In genomic region chr1:154166207-154166606, GRCh38 we compare ENCODE assay signal across 34 cellular contexts. TPM values are rescaled to one million over a fixed set of nuclear protein-coding genes. Genes with fewer than 3 reads are reported as not detected.
"Had no signal": no experiment of that assay in that cellular context is flagged by ENCODE, and none has a peak within 500 bp of the region (broad histone marks: within the 10 kb centered on the region; RNA-seq: fewer than 3 reads in every experiment).

No MANE protein-coding gene starts in this region.

- H3K9me3 Mint-ChIP-seq: activated B cell treated with CpG ODN at 0.5 μM for 24 hours; activated naive CD8-positive, alpha-beta T cell treated with anti-CD3 and anti-CD28 coated beads for 36 hours; activated T-helper 1 cell treated with anti-CD3 and anti-CD28 coated beads, Interleukin-12 subunit alpha, Interleukin-12 subunit beta, Interleukin-2, Interleukin-4 antibody, amounts not matched to agents 30 ng/mL and 10 ng/mL and 1 ng/mL, durations not matched to agents 14 hours and 24 hours and 36 hours; activated T-helper 2 cell treated with anti-CD3 and anti-CD28 coated beads, Interferon-gamma antibody, Interleukin-2, Interleukin-4, amounts not matched to agents 10 μg/mL and 5 μg/mL and 100 μg/mL, durations not matched to agents 14 hours and 24 hours and 36 hours; brain; T-cell; T-helper 1 cell treated with Interleukin-12 subunit alpha and Interleukin-12 subunit beta and Interleukin-4 antibody, amounts not matched to agents 30 μg/mL and 1 μg/mL, for 36 hours; T-helper 2 cell treated with Interferon-gamma antibody and Interleukin-4, amounts not matched to agents 5 μg/mL and 100 μg/mL, for 36 hours had no signal

- DNase-seq: activated B cell treated with CpG ODN at 0.5 μM for 24 hours; activated CD4-positive, alpha-beta T cell treated with anti-CD3 and anti-CD28 coated beads for 48 hours; activated CD4-positive, alpha-beta T cell treated with anti-CD3 and anti-CD28 coated beads, Interleukin-2, amount 50 U/mL, for 1 hour; activated CD4-positive, alpha-beta T cell treated with anti-CD3 and anti-CD28 coated beads, Interleukin-2, amount 50 U/mL, for 48 hours; activated CD8-positive, alpha-beta memory T cell treated with anti-CD3 and anti-CD28 coated beads, Interleukin-2, amount 50 U/mL, for 48 hours; activated gamma-delta T cell treated with Interleukin-2 at 50 U/mL for 16 hours; activated naive CD4-positive, alpha-beta T cell treated with anti-CD3 and anti-CD28 coated beads, Interleukin-2, amount 50 U/mL, for 16 hours; activated naive CD4-positive, alpha-beta T cell treated with Interleukin-2 at 50 U/mL for 16 hours; activated naive CD8-positive, alpha-beta T cell treated with anti-CD3 and anti-CD28 coated beads for 36 hours; central memory CD4-positive, alpha-beta T cell; cerebellar nuclear complex; colonic mucosa; effector CD8-positive, alpha-beta T cell; esophagus squamous epithelium; foreskin melanocyte; heart left ventricle; SW 1271; T-cell; T1000; WERI-Rb-1 had no signal

- H3K4me1 ChIP-seq: ascending aorta, breast epithelium, colonic mucosa, esophagus squamous epithelium had no signal

- ATAC-seq: activated CD4-positive, CD25-positive, alpha-beta regulatory T cell treated with anti-CD3 and anti-CD28 coated beads, Interleukin-2, amount 50 U/mL, for 24 hours; heart left ventricle; T-cell had no signal

- H3K4me3 Mint-ChIP-seq: activated B cell treated with CpG ODN at 0.5 μM for 24 hours; activated naive CD8-positive, alpha-beta T cell treated with anti-CD3 and anti-CD28 coated beads for 36 hours; activated T-helper 1 cell treated with anti-CD3 and anti-CD28 coated beads, Interleukin-12 subunit alpha, Interleukin-12 subunit beta, Interleukin-2, Interleukin-4 antibody, amounts not matched to agents 30 ng/mL and 10 ng/mL and 1 ng/mL, durations not matched to agents 14 hours and 24 hours and 36 hours; brain; T-cell; T-helper 1 cell treated with Interleukin-12 subunit alpha and Interleukin-12 subunit beta and Interleukin-4 antibody, amounts not matched to agents 30 μg/mL and 1 μg/mL, for 36 hours; T-helper 2 cell treated with Interferon-gamma antibody and Interleukin-4, amounts not matched to agents 5 μg/mL and 100 μg/mL, for 36 hours had no signal

- H3K4me3 ChIP-seq: ascending aorta, breast epithelium, cardiac muscle cell, colonic mucosa, esophagus squamous epithelium, heart left ventricle had no signal

- H3K27ac ChIP-seq: ascending aorta, breast epithelium, cardiac muscle cell, colonic mucosa, epithelial cell of prostate, esophagus squamous epithelium, heart left ventricle, WERI-Rb-1 had no signal

- H3K9me3 ChIP-seq: ascending aorta, breast epithelium, colonic mucosa, esophagus squamous epithelium, heart left ventricle had no signal

- H3K27me3 ChIP-seq: ascending aorta, breast epithelium, cardiac muscle cell, colonic mucosa, esophagus squamous epithelium, heart left ventricle had no signal

- H3K27ac Mint-ChIP-seq: activated B cell treated with CpG ODN at 0.5 μM for 24 hours; activated naive CD8-positive, alpha-beta T cell treated with anti-CD3 and anti-CD28 coated beads for 36 hours; brain; T-helper 1 cell treated with Interleukin-12 subunit alpha and Interleukin-12 subunit beta and Interleukin-4 antibody, amounts not matched to agents 30 μg/mL and 1 μg/mL, for 36 hours; T-helper 2 cell treated with Interferon-gamma antibody and Interleukin-4, amounts not matched to agents 5 μg/mL and 100 μg/mL, for 36 hours had no signal

- H3K27me3 Mint-ChIP-seq: activated B cell treated with CpG ODN at 0.5 μM for 24 hours; activated naive CD8-positive, alpha-beta T cell treated with anti-CD3 and anti-CD28 coated beads for 36 hours; brain; T-cell had no signal

RNA-seq across cellular contexts. Expression of gene NUP210L, which starts 11.3 kb away (rescaled TPM):
- total RNA-seq: activated T-helper 1 cell treated with anti-CD3 and anti-CD28 coated beads, Interleukin-12 subunit alpha, Interleukin-12 subunit beta, Interleukin-2, Interleukin-4 antibody, amounts not matched to agents 30 ng/mL and 10 ng/mL and 1 ng/mL, durations not matched to agents 14 hours and 24 hours and 36 hours; ascending aorta; cardiac muscle cell had no signal

RNA-seq across cellular contexts. Expression of gene CFAP141, which starts 39.9 kb away (rescaled TPM):
- total RNA-seq: activated B cell treated with CpG ODN at 0.5 μM for 24 hours; activated naive CD8-positive, alpha-beta T cell treated with anti-CD3 and anti-CD28 coated beads for 36 hours; activated T-helper 1 cell treated with anti-CD3 and anti-CD28 coated beads, Interleukin-12 subunit alpha, Interleukin-12 subunit beta, Interleukin-2, Interleukin-4 antibody, amounts not matched to agents 30 ng/mL and 10 ng/mL and 1 ng/mL, durations not matched to agents 14 hours and 24 hours and 36 hours; activated T-helper 2 cell treated with anti-CD3 and anti-CD28 coated beads, Interferon-gamma antibody, Interleukin-2, Interleukin-4, amounts not matched to agents 10 μg/mL and 5 μg/mL and 100 μg/mL, durations not matched to agents 14 hours and 24 hours and 36 hours; ascending aorta; breast epithelium; cardiac muscle cell; colonic mucosa; dermis microvascular lymphatic vessel endothelial cell; endothelial cell of umbilical vein; esophagus squamous epithelium; fibroblast of lung; fibroblast of villous mesenchyme; heart left ventricle; T-cell had no signal
